In the genomic region with DNA sequence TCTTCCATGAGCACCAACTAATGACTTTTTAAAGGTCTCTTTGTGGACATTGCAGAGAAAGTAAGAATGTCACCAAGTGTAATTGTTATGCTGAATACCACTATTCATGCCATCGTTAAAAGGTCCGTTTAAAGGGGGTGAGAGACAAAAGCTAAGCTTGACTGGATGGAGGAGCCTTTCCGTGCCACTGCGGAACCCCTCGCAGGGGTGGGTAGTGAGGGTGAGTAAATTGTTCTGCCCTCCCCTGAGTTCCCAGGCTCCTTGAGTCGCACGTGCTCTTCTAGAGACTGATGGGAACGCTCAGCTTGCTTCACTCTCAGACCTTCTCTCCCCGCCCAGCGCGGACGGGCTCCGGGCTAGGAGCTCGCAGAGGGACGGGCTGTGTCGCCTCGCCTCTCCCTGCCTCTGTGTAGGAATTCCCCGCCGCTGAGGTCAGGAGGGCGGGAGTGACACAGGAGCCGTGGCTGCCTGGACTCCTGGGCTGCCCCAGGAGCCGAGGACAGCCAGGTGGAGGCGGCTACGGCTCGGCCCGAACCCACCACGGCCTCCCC, we compare ENCODE assay signal across 1 cellular context.
TF ChIP-seq lines count a peak whose summit lies in the region.

No MANE protein-coding gene starts in this region.

TF ChIP-seq in K562, 482 proteins besides CTCF, POLR2A, EP300 and RAD21:
- TF ChIP-seq EHMT2 (IDR thresholded peaks at IDR 0.05) (no peak), MXI1 (IDR thresholded peaks at IDR 0.05; ENCODE audit: low read depth, low read length) (no peak), FOXM1 (IDR thresholded peaks at IDR 0.05; ENCODE audit: low read depth) (no peak), FOXM1 (CRISPR knock-in tag; IDR thresholded peaks at IDR 0.05; ENCODE audit: low read depth) (no peak), ZNF121 (CRISPR knock-in tag; conservative IDR thresholded peaks at IDR 0.05) (no peak), ZZZ3 (IDR thresholded peaks at IDR 0.05) (no peak), GABPB2 (CRISPR knock-in tag; conservative IDR thresholded peaks at IDR 0.05) (no peak), TGIF2 (CRISPR knock-in tag; IDR thresholded peaks at IDR 0.05) (no peak), PURB (CRISPR knock-in tag; IDR thresholded peaks at IDR 0.05; ENCODE audit: low read depth) (no peak), ZNF175 (CRISPR knock-in tag; IDR thresholded peaks at IDR 0.05; ENCODE audit: low read depth) (no peak), FOXK1 (CRISPR knock-in tag; IDR thresholded peaks at IDR 0.05; ENCODE audit: borderline replicate concordance) (no peak), TAF15 (IDR thresholded peaks at IDR 0.05; ENCODE audit: low read depth, low read length) (no peak), HNRNPUL1 (IDR thresholded peaks at IDR 0.05; ENCODE audit: low read length) (no peak), FIP1L1 (IDR thresholded peaks at IDR 0.05; ENCODE audit: low read depth, low read length, poor library complexity, severe bottlenecking) (no peak), PTBP1 (IDR thresholded peaks at IDR 0.05; ENCODE audit: low read depth, low read length) (no peak), ETV1 (tag; conservative IDR thresholded peaks at IDR 0.05; ENCODE audit: low read depth) (no peak)
- TF ChIP-seq, protein P1, sequence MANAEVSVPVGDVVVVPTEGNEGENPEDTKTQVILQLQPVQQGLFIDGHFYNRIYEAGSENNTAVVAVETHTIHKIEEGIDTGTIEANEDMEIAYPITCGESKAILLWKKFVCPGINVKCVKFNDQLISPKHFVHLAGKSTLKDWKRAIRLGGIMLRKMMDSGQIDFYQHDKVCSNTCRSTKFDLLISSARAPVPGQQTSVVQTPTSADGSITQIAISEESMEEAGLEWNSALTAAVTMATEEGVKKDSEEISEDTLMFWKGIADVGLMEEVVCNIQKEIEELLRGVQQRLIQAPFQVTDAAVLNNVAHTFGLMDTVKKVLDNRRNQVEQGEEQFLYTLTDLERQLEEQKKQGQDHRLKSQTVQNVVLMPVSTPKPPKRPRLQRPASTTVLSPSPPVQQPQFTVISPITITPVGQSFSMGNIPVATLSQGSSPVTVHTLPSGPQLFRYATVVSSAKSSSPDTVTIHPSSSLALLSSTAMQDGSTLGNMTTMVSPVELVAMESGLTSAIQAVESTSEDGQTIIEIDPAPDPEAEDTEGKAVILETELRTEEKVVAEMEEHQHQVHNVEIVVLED (CRISPR knock-in tag; IDR thresholded peaks at IDR 0.05) = no peak
